Comparison of ENCODE assay signal across 9 cellular contexts in the genomic region with DNA sequence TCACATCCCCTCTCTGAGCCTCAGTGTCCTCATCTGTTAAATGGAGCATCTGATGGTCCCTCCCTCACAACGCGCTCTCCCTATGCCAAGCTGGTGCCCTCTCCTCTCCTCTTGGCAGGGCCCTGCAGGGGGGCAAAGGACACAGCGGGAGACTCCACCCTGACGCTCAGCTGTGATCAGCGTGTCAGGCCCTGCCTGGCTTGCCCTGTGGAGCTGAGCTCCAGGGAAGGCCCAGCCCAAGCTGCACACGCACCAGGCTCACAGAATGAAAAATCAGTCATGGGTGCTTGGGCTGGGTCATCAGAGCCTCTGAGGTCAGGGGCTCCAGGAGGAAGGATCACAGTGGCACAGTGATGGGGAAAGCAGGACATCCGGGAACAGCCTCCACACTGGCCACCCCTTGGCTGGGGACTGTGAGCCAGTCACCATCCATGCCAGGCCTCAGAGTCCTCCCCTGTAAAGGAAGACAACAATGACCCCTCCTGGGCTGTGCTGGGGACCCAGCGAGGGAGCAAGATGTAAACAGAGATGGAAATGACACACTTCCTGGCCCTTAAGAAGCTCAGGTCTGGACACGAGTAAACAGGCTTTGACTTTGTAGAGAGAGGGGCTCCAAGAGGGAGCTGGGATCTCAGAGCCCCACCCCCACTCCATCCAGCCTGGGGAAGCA. TPM values are rescaled to one million over a fixed set of nuclear protein-coding genes. Genes with fewer than 3 reads are reported as not detected.
DNase-seq lines count a peak whose midpoint lies in the region; ATAC-seq and TF ChIP-seq lines count a peak whose summit lies in the region.
"Had no signal": no experiment of that assay in that cellular context is flagged by ENCODE, and none has a peak within 500 bp of the region (broad histone marks: within the 10 kb centered on the region; RNA-seq: fewer than 3 reads in every experiment).

No MANE protein-coding gene starts in this region.

- CTCF ChIA-PET in Calu3 (lab: Charles Lee): interaction anchor here (0.8 to 2.2 kb wide), 3 partner anchors 9 to 43 kb away, joined by 5 to 6 read pairs (median 5); no protein-coding TSS in a partner anchor

- intact Hi-C loops in Calu3 (cut with micrococcal nuclease; ENCODE audit: unreplicated experiment) (no loop called here), heart right ventricle (cut with DNase I) (no loop called here), psoas muscle (cut with DNase I) (no loop called here), head of caudate nucleus (cut with DNase I) (no loop called here)

- H3K4me1 ChIP-seq in heart right ventricle (peaks cover 13 to 66% (median 61%) of the 10 kb centered on the region in 9 donors), psoas muscle (peaks cover 33% of the 10 kb centered on the region)

- H3K36me3 ChIP-seq in heart right ventricle (no peaks in the 10 kb centered on the region), psoas muscle (ENCODE audit: insufficient read depth in 1 of 2, low read depth in 1 of 2) (no peaks in the 10 kb centered on the region)
- H3K36me3 ChIP-seq: BLaER1 treated with 17β-estradiol and CSF1 and Interleukin-3, amounts not matched to agents 10 nM and 100 nM had no signal

- peak overlapping the region; percentile 61 to 89 (median 80) for H3K27ac ChIP-seq in heart right ventricle
- H3K27ac ChIP-seq in psoas muscle: peak overlapping the region; percentile 89
- H3K27ac ChIP-seq: BLaER1 treated with 17β-estradiol and CSF1 and Interleukin-3, amounts not matched to agents 10 nM and 100 nM had no signal

- TF ChIP-seq CTCF in Calu3 (IDR thresholded peaks at IDR 0.05; ENCODE audit: unreplicated experiment) (no peak), heart right ventricle (IDR thresholded peaks at IDR 0.05) (peak in 6 of 9 donors; percentile 11 to 46 (median 28)), psoas muscle (IDR thresholded peaks at IDR 0.05) (no peak)

- no peak overlapping the region for H3K4me3 Mint-ChIP-seq in Calu3 (ENCODE audit: low read depth, unreplicated experiment)
- no peak overlapping the region for H3K4me3 Mint-ChIP-seq in T-helper 17 cell

- DNase-seq in Calu3 (no peak), T-helper 17 cell (no peak), heart right ventricle (no peak), psoas muscle (peak; percentile 46 to 72), NCI-H1694 (lab: John Stamatoyannopoulos, UW) (no peak), head of caudate nucleus (no peak), activated gamma-delta T cell treated with Interleukin-2 at 50 U/mL for 16 hours (no peak)
- DNase-seq in stimulated activated CD4-positive, alpha-beta T cell treated with anti-CD3 and anti-CD28 coated beads, Interleukin-2, amount 100 ng/mL, for 48 hours: no peak

- no TSS peak for BruUV-seq in Calu3 (replicated peaks; lab: Mats Ljungman, UMichigan)

- no peak overlapping the region for H3K4me3 ChIP-seq in heart right ventricle
- no peak overlapping the region for H3K4me3 ChIP-seq in psoas muscle
- H3K4me3 ChIP-seq: BLaER1 treated with 17β-estradiol and CSF1 and Interleukin-3, amounts not matched to agents 10 nM and 100 nM had no signal

- H3K9me3 Mint-ChIP-seq in Calu3 (ENCODE audit: low read depth, unreplicated experiment): peaks cover 4% of the 10 kb centered on the region

- H3K27ac Mint-ChIP-seq in Calu3 (ENCODE audit: unreplicated experiment): peak overlapping the region; percentile 92
- H3K27ac Mint-ChIP-seq in T-helper 17 cell: peak overlapping the region; percentile 37

- H3K4me1 Mint-ChIP-seq in Calu3 (ENCODE audit: low read depth, unreplicated experiment) (peaks cover 34% of the 10 kb centered on the region), T-helper 17 cell (peaks cover 2% of the 10 kb centered on the region)

- 65 to 72% methylated on average over 9 of the region's 9 CpGs for WGBS in heart right ventricle, 2 donors
- 65 to 76% (median 65%) methylated on average over 9 of the region's 9 CpGs for WGBS in psoas muscle, 3 donors

- H3K27me3 Mint-ChIP-seq in Calu3 (ENCODE audit: unreplicated experiment) (no peaks in the 10 kb centered on the region), T-helper 17 cell (no peaks in the 10 kb centered on the region)

- H3K27me3 ChIP-seq in heart right ventricle: no peaks in the 10 kb centered on the region
- H3K27me3 ChIP-seq in psoas muscle (ENCODE audit: insufficient read depth in 3 of 3, low read length in 2 of 3): no peaks in the 10 kb centered on the region

- H3K9me3 ChIP-seq in T-helper 17 cell (ENCODE audit: control insufficient read depth, low read length, poor library complexity, severe bottlenecking) (peaks cover 2% of the 10 kb centered on the region), heart right ventricle (peaks cover 0 to 9% (median 6%) of the 10 kb centered on the region in 11 donors), psoas muscle (no peaks in the 10 kb centered on the region)

- ATAC-seq in T-helper 17 cell (no peak), heart right ventricle (peak; percentile 38 to 71 (median 66)), psoas muscle (peak; percentile 52 to 75 (median 70))

- H3K36me3 Mint-ChIP-seq in Calu3 (ENCODE audit: insufficient read depth, unreplicated experiment) (peaks cover 12% of the 10 kb centered on the region), T-helper 17 cell (ENCODE audit: low read depth) (peaks cover 4% of the 10 kb centered on the region)

RNA-seq across cellular contexts. Expression of gene RPL3, which starts 36.6 kb away (rescaled TPM):
- total RNA-seq in Calu3 (2022): 977 and 1,058 TPM in 2 replicates
- 1,000 to 10,000 TPM; 3,215 to 3,260 TPM for total RNA-seq in T-helper 17 cell
- 100 to 1,000 TPM; 215 to 604 (median 286) TPM for total RNA-seq in heart right ventricle
- 1,000 to 10,000 TPM in 1 of 2 donors, 100 to 1,000 TPM in 1; 472 to 1,621 TPM for polyA plus RNA-seq in heart right ventricle
- 100 to 1,000 TPM; 266 to 539 (median 329) TPM for total RNA-seq in psoas muscle
- 1,000 to 10,000 TPM in 1 of 3 donors, 100 to 1,000 TPM in 2; 470 to 1,471 (median 727) TPM for polyA plus RNA-seq in psoas muscle

RNA-seq across cellular contexts. Expression of gene PDGFB, which starts 38.0 kb away (rescaled TPM):
- total RNA-seq in Calu3 (2022) (12.1 and 25.9 TPM in 2 replicates), T-helper 17 cell (1 to 10 TPM; 2.8 to 4.4 TPM), heart right ventricle (10 to 100 TPM in 9 of 10 donors, 1 to 10 TPM in 1; 9.9 to 45.6 (median 18.5) TPM), psoas muscle (10 to 100 TPM in 3 of 4 donors, 1 to 10 TPM in 1; 7.5 to 16.4 (median 14.0) TPM)
- polyA plus RNA-seq in heart right ventricle (10 to 100 TPM; 14.5 to 19.1 TPM), psoas muscle (10 to 100 TPM in 1 of 3 donors, 1 to 10 TPM in 2; 5.2 to 10.1 (median 5.8) TPM)

Comparison
In these comparisons a context has a peak if more than half of its experiments do, and no peak if none do; other contexts are left out.
1. DNase-seq: peak in psoas muscle (2 of 2); none in Calu3 (single experiment), T-helper 17 cell (0 of 3), heart right ventricle (0 of 2), NCI-H1694 (single experiment), head of caudate nucleus (0 of 42), stimulated activated CD4-positive, alpha-beta T cell treated with anti-CD3 and anti-CD28 coated beads, Interleukin-2, amount 100 ng/mL, for 48 hours (0 of 2) and activated gamma-delta T cell treated with Interleukin-2 at 50 U/mL for 16 hours (single experiment).
2. CTCF ChIP-seq: peak in heart right ventricle (6 of 9); none in Calu3 (single experiment) and psoas muscle (single experiment).